ENCODE assay signal across 1 cellular context in genomic region chr22:25160120-25160996, GRCh38.
TF ChIP-seq lines count a peak whose summit lies in the region.

No MANE protein-coding gene starts in this region.

TF ChIP-seq in WTC11, 78 proteins besides CTCF, POLR2A, EP300 and RAD21 (continued from another document):
- TF ChIP-seq IRF1 (CRISPR knock-in tag; IDR thresholded peaks at IDR 0.05) (no peak), AFF4 (CRISPR knock-in tag; IDR thresholded peaks at IDR 0.05; ENCODE audit: borderline replicate concordance) (no peak), CDX4 (CRISPR knock-in tag; IDR thresholded peaks at IDR 0.05; ENCODE audit: borderline replicate concordance) (no peak), AR (CRISPR knock-in tag; IDR thresholded peaks at IDR 0.05) (no peak), GTF2I (CRISPR knock-in tag; conservative IDR thresholded peaks at IDR 0.05) (no peak), MAX (CRISPR knock-in tag; IDR thresholded peaks at IDR 0.05) (no peak), ATF1 (CRISPR knock-in tag; IDR thresholded peaks at IDR 0.05) (no peak), NR1H2 (CRISPR knock-in tag; IDR thresholded peaks at IDR 0.05) (no peak), MXD4 (CRISPR knock-in tag; IDR thresholded peaks at IDR 0.05; ENCODE audit: borderline replicate concordance) (no peak), SOX15 (CRISPR knock-in tag; IDR thresholded peaks at IDR 0.05) (no peak), EMX1 (CRISPR knock-in tag; IDR thresholded peaks at IDR 0.05) (no peak), SMAD4 (CRISPR knock-in tag; IDR thresholded peaks at IDR 0.05) (no peak)
